Comparison of ENCODE assay signal across 6 cellular contexts in genomic region chr4:186494496-186494895, GRCh38.
"Had no signal": no experiment of that assay in that cellular context is flagged by ENCODE, and none has a peak within 500 bp of the region (broad histone marks: within the 10 kb centered on the region; RNA-seq: fewer than 3 reads in every experiment).

No MANE protein-coding gene starts in this region.

- H3K27ac ChIP-seq: HL-60, KMS-11 had no signal

- H3K4me3 ChIP-seq: K562 had no signal

- DNase-seq: IMR-90, KBM-7, KG1 had no signal
